Comparison of ENCODE assay signal across 12 cellular contexts in the genomic region with DNA sequence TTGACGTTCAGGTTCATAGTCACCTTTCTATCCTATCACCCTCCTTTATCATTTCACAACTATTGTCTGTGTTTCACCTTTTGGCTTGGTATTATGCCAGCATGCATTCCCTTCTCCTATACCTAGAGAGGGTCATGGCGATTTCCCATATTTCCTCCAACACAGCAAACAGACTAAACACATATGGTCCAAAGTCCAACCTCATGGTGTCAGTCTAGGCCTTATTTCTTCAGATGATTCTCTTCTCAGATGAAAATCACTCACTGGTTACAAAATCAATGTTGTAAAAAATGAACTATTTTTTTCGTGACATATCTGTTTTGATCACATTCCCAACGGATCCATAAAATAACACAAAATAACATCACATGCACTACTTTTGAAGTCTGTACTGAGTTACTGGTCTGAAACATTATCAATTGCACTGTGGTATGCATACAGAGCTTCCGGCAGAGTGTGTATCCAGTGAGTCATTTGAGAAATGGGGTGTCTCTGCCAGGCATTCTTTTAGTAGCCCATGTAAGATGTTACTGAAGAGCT.
DNase-seq lines count a peak whose midpoint lies in the region; FAIRE-seq and TF ChIP-seq lines count a peak whose summit lies in the region.
"Had no signal": no experiment of that assay in that cellular context is flagged by ENCODE, and none has a peak within 500 bp of the region (broad histone marks: within the 10 kb centered on the region; RNA-seq: fewer than 3 reads in every experiment).

No MANE protein-coding gene starts in this region.

- H3K9ac ChIP-seq in astrocyte (ENCODE audit: low read length): no peak overlapping the region

- no peak overlapping the region for H3K27ac Mint-ChIP-seq in astrocyte (ENCODE audit: unreplicated experiment)
- H3K27ac Mint-ChIP-seq: activated naive CD8-positive, alpha-beta T cell treated with anti-CD3 and anti-CD28 coated beads for 36 hours had no signal

- POLR2A ChIA-PET in AG04449 (lab: Yijun Ruan, JAX): no interaction called here

- CTCF ChIA-PET in AG04449 (lab: Yijun Ruan, JAX): interaction anchor here (1.2 to 2.5 kb wide), 3 partner anchors 11 to 718 kb away, joined by 4 to 12 read pairs (median 6); no protein-coding TSS in a partner anchor

- H3K4me3 ChIP-seq in AG04449 (ENCODE audit: low read depth, low read length) (no peak overlapping the region), astrocyte (ENCODE audit: insufficient read depth, low read depth, low read length) (no peak overlapping the region)
- H3K4me3 ChIP-seq: ovary had no signal

- peak overlapping the region; percentile 23 for H3K4me2 ChIP-seq in astrocyte (ENCODE audit: low read length)

- H2AFZ ChIP-seq in astrocyte (ENCODE audit: low read depth, low read length): no peak overlapping the region

- H3K27me3 ChIP-seq in astrocyte (ENCODE audit: insufficient read depth, low read length): no peaks in the 10 kb centered on the region
- H3K27me3 ChIP-seq: ovary had no signal

- no peak for TF ChIP-seq CTCF in AG04449 (IDR thresholded peaks at IDR 0.05; ENCODE audit: insufficient read depth, low read length, missing control alignments)
- TF ChIP-seq CTCF in astrocyte (IDR thresholded peaks at IDR 0.05; ENCODE audit: insufficient read depth, low read depth, low read length): no peak

- FAIRE-seq in astrocyte (lab: Jason Lieb, UNC): peak; percentile 95

- H3K9me3 Mint-ChIP-seq in astrocyte (ENCODE audit: unreplicated experiment): no peaks in the 10 kb centered on the region
- H3K9me3 Mint-ChIP-seq: activated naive CD8-positive, alpha-beta T cell treated with anti-CD3 and anti-CD28 coated beads for 36 hours had no signal

- H3K4me1 ChIP-seq in astrocyte (ENCODE audit: insufficient read depth, low read length): peaks cover 16% of the 10 kb centered on the region

- no peaks in the 10 kb centered on the region for H3K27me3 Mint-ChIP-seq in astrocyte (ENCODE audit: low read depth, unreplicated experiment)

- H3K4me1 Mint-ChIP-seq in astrocyte (ENCODE audit: low read depth, unreplicated experiment): peaks cover 15% of the 10 kb centered on the region
- H3K4me1 Mint-ChIP-seq: activated naive CD8-positive, alpha-beta T cell treated with anti-CD3 and anti-CD28 coated beads for 36 hours had no signal

- peaks cover 2% of the 10 kb centered on the region for H3K36me3 Mint-ChIP-seq in astrocyte (ENCODE audit: low read depth, unreplicated experiment)
- H3K36me3 Mint-ChIP-seq: activated naive CD8-positive, alpha-beta T cell treated with anti-CD3 and anti-CD28 coated beads for 36 hours had no signal

- no peaks in the 10 kb centered on the region for H3K9me3 ChIP-seq in astrocyte (ENCODE audit: insufficient read depth, low read depth, low read length)
- H3K9me3 ChIP-seq: ovary had no signal

- H3K79me2 ChIP-seq in astrocyte (ENCODE audit: insufficient read depth, low read length): no peaks in the 10 kb centered on the region

- no peak overlapping the region for H3K27ac ChIP-seq in astrocyte (ENCODE audit: low read depth, low read length)
- H3K27ac ChIP-seq: ovary had no signal

- H4K20me1 ChIP-seq in astrocyte (ENCODE audit: insufficient read depth, low read length): no peaks in the 10 kb centered on the region

- no peak overlapping the region for H3K4me3 Mint-ChIP-seq in astrocyte (ENCODE audit: unreplicated experiment)
- H3K4me3 Mint-ChIP-seq: activated naive CD8-positive, alpha-beta T cell treated with anti-CD3 and anti-CD28 coated beads for 36 hours had no signal

- H3K36me3 ChIP-seq in astrocyte (ENCODE audit: insufficient read depth, low read length): no peaks in the 10 kb centered on the region
- H3K36me3 ChIP-seq: ovary had no signal

- peak; percentile 53 for DNase-seq in AG04449 (ENCODE audit: low read depth, low spot score)
- peak; percentile 65 for DNase-seq in HS-5 (ENCODE audit: low read depth)
- peak; percentile 92 for DNase-seq in astrocyte (ENCODE audit: low read depth)
- peak; percentile 95 for DNase-seq in iris pigment epithelial cell (ENCODE audit: low read depth)
- DNase-seq in SKM-1 (lab: John Stamatoyannopoulos, UW; ENCODE audit: unreplicated experiment): no peak
- no peak for DNase-seq in stimulated activated naive CD4-positive, alpha-beta T cell (lab: John Stamatoyannopoulos, UW)
- DNase-seq in NCI-H1436 (lab: John Stamatoyannopoulos, UW): no peak
- no peak for DNase-seq in GF-D8 (lab: John Stamatoyannopoulos, UW)
- DNase-seq: activated CD4-positive, alpha-beta T cell treated with anti-CD3 and anti-CD28 coated beads, Interleukin-2, amount 50 U/mL, for 4 hours; activated naive CD8-positive, alpha-beta T cell treated with anti-CD3 and anti-CD28 coated beads for 36 hours; C1 segment of cervical spinal cord; ovary had no signal

Comparison
In these comparisons a context has a peak if more than half of its experiments do, and no peak if none do; other contexts are left out.
1. DNase-seq: peak in AG04449 (single experiment), HS-5 (single experiment), astrocyte (single experiment) and iris pigment epithelial cell (single experiment); none in SKM-1 (single experiment), stimulated activated naive CD4-positive, alpha-beta T cell (0 of 6), NCI-H1436 (single experiment) and GF-D8 (single experiment).